In genomic region chr10:73406863-73407262, GRCh38 we compare ENCODE assay signal across 21 cellular contexts.
"Had no signal": no experiment of that assay in that cellular context is flagged by ENCODE, and none has a peak within 500 bp of the region (broad histone marks: within the 10 kb centered on the region; RNA-seq: fewer than 3 reads in every experiment).

No MANE protein-coding gene starts in this region.

- H3K4me1 ChIP-seq: prostate gland had no signal

- H3K27me3 Mint-ChIP-seq: activated naive CD8-positive, alpha-beta T cell treated with anti-CD3 and anti-CD28 coated beads, Interleukin-2, amount 10 ng/mL, durations not matched to agents 7 days and 5 days; dendritic cell treated with granulocyte-macrophage colony-stimulating factor and Interleukin-4, amounts not matched to agents 40 ng/mL and 50 ng/mL, for 4 days; effector memory CD8-positive, alpha-beta T cell; naive thymus-derived CD8-positive, alpha-beta T cell had no signal

- DNase-seq: activated CD4-positive, alpha-beta T cell treated with anti-CD3 and anti-CD28 coated beads, Interleukin-2, amount 50 U/mL, for 1 hour; activated effector memory CD4-positive, alpha-beta T cell treated with Interleukin-2 at 50 U/mL for 16 hours; activated naive CD8-positive, alpha-beta T cell treated with anti-CD3 and anti-CD28 coated beads, Interleukin-2, amount 10 ng/mL, durations not matched to agents 7 days and 5 days; activated T-cell treated with anti-CD3 and anti-CD28 coated beads, Interleukin-2, amount 50 U/mL, for 1 hour; central memory CD4-positive, alpha-beta T cell; effector memory CD8-positive, alpha-beta T cell; hippocampal formation; left cardiac atrium; naive thymus-derived CD8-positive, alpha-beta T cell; nucleus accumbens; right lobe of liver; spleen; stimulated activated CD4-positive, alpha-beta T cell treated with anti-CD3 and anti-CD28 coated beads, Interleukin-1b, Interleukin-23, amount 100 ng/mL, for 48 hours; stimulated activated naive CD4-positive, alpha-beta T cell; substantia nigra; transverse colon had no signal

- H3K4me3 ChIP-seq: lung, prostate gland, right lobe of liver, spleen, transverse colon had no signal

- H3K9me3 ChIP-seq: prostate gland, right lobe of liver, spleen, transverse colon had no signal

- ATAC-seq: effector memory CD8-positive, alpha-beta T cell; naive thymus-derived CD8-positive, alpha-beta T cell; right lobe of liver had no signal

- H3K27ac ChIP-seq: epithelial cell of prostate, prostate gland, right lobe of liver, spleen, transverse colon had no signal

- H3K27ac Mint-ChIP-seq: activated naive CD8-positive, alpha-beta T cell treated with anti-CD3 and anti-CD28 coated beads, Interleukin-2, amount 10 ng/mL, durations not matched to agents 7 days and 5 days; dendritic cell treated with granulocyte-macrophage colony-stimulating factor and Interleukin-4, amounts not matched to agents 40 ng/mL and 50 ng/mL, for 4 days; effector memory CD8-positive, alpha-beta T cell; T-helper 1 cell treated with Interleukin-12 subunit alpha and Interleukin-12 subunit beta and Interleukin-4 antibody, amounts not matched to agents 30 μg/mL and 1 μg/mL, for 36 hours had no signal

- H3K4me3 Mint-ChIP-seq: activated naive CD8-positive, alpha-beta T cell treated with anti-CD3 and anti-CD28 coated beads, Interleukin-2, amount 10 ng/mL, durations not matched to agents 7 days and 5 days; dendritic cell treated with granulocyte-macrophage colony-stimulating factor and Interleukin-4, amounts not matched to agents 40 ng/mL and 50 ng/mL, for 4 days; T-helper 1 cell treated with Interleukin-12 subunit alpha and Interleukin-12 subunit beta and Interleukin-4 antibody, amounts not matched to agents 30 μg/mL and 1 μg/mL, for 36 hours had no signal

- H3K27me3 ChIP-seq: right lobe of liver, spleen, transverse colon had no signal

- H3K36me3 ChIP-seq: prostate gland, transverse colon had no signal

- H3K9me3 Mint-ChIP-seq: activated naive CD8-positive, alpha-beta T cell treated with anti-CD3 and anti-CD28 coated beads, Interleukin-2, amount 10 ng/mL, durations not matched to agents 7 days and 5 days; dendritic cell treated with granulocyte-macrophage colony-stimulating factor and Interleukin-4, amounts not matched to agents 40 ng/mL and 50 ng/mL, for 4 days; effector memory CD8-positive, alpha-beta T cell; naive thymus-derived CD8-positive, alpha-beta T cell; T-helper 1 cell treated with Interleukin-12 subunit alpha and Interleukin-12 subunit beta and Interleukin-4 antibody, amounts not matched to agents 30 μg/mL and 1 μg/mL, for 36 hours had no signal
